Comparison of ENCODE assay signal across 14 cellular contexts in the genomic region with DNA sequence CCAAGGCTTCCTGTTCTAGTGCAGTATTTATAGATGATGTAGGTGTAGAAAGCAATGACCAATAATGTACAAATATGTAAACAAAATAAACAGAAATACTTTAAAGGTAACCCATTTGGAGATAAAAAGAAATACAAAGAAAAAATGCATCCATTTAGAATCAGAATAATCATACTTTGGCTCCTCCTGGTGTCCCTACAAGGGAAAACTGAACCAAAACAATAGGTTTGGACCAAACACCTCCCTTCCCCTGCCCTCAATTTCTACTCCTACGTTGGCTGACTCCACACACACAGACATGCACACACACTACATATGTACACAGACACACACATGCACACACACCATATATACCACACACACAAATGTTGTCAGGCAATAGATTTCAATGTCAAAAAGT.
"Had no signal": no experiment of that assay in that cellular context is flagged by ENCODE, and none has a peak within 500 bp of the region (broad histone marks: within the 10 kb centered on the region; RNA-seq: fewer than 3 reads in every experiment).

No MANE protein-coding gene starts in this region.

- H3K9me3 ChIP-seq: sigmoid colon, thyroid gland had no signal

- H3K4me1 ChIP-seq: left ventricle myocardium inferior, parathyroid adenoma, sigmoid colon, thyroid gland had no signal

- DNase-seq: activated CD4-positive, alpha-beta T cell treated with anti-CD3 and anti-CD28 coated beads, Interleukin-2, amount 10 ng/mL, durations not matched to agents 7 days and 5 days; activated gamma-delta T cell treated with Interleukin-2 at 50 U/mL for 16 hours; amygdala; cerebellar nuclear complex; effector memory CD4-positive, alpha-beta T cell; left ventricle myocardium inferior; naive thymus-derived CD4-positive, alpha-beta T cell; sigmoid colon; stimulated activated CD4-positive, alpha-beta T cell treated with anti-CD3 and anti-CD28 coated beads, Interleukin-12 subunit alpha, Interleukin-12 subunit beta, amount 100 ng/mL, for 4 hours; stimulated activated CD4-positive, alpha-beta T cell treated with anti-CD3 and anti-CD28 coated beads, Interleukin-2, amount 100 ng/mL, for 24 hours; T-helper 9 cell; thyroid gland had no signal

- H3K27me3 ChIP-seq: hepatocyte, sigmoid colon, thyroid gland had no signal

- H3K36me3 ChIP-seq: thyroid gland had no signal

- H3K4me3 ChIP-seq: hepatocyte, left ventricle myocardium inferior, sigmoid colon, thyroid gland had no signal

- H3K9ac ChIP-seq: parathyroid adenoma had no signal

- ATAC-seq: naive thymus-derived CD4-positive, alpha-beta T cell had no signal
